ENCODE assay signal across 8 cellular contexts in genomic region chr15:100918034-100918689, GRCh38. TPM values are rescaled to one million over a fixed set of nuclear protein-coding genes. Genes with fewer than 3 reads are reported as not detected.
DNase-seq lines count a peak whose midpoint lies in the region; ATAC-seq and TF ChIP-seq lines count a peak whose summit lies in the region.

No MANE protein-coding gene starts in this region.

- 0 out of 2 replicates have a peak, but pooled peaks cover 4% of the 10 kb centered on the region for H3F3A ChIP-seq in OCI-LY1 (ENCODE audit: insufficient read depth, low read length)

- POLR2A ChIA-PET in naive thymus-derived CD8-positive, alpha-beta T cell (lab: Charles Lee) = interaction anchor here (1.8 kb wide), 1 partner anchor 89 kb away, joined by 5 read pairs; no protein-coding TSS in a partner anchor

- H3K9me3 Mint-ChIP-seq in CD14-positive monocyte = peaks cover 0 to 9% (median 3%) of the 10 kb centered on the region in 7 donors
- H3K9me3 Mint-ChIP-seq in activated T-cell treated with anti-CD3 and anti-CD28 coated beads, Interleukin-2, amount 50 U/mL, for 4 hours = no peaks in the 10 kb centered on the region
- peaks cover 0 to 5% (median 0%) of the 10 kb centered on the region in 9 donors for H3K9me3 Mint-ChIP-seq in naive thymus-derived CD8-positive, alpha-beta T cell

- no peaks in the 10 kb centered on the region; the same call in 1 of the 2 replicates for H3K9me3 ChIP-seq in OCI-LY1 (ENCODE audit: low read length)

- intact Hi-C loops in CD14-positive monocyte (cut with micrococcal nuclease) = loop anchor here (1.0 to 10.0 kb wide), 2 partner anchors 89 to 337 kb away; partner anchors contain the start of gene CHSY1 (in 1 of the 2)

- H3K36me3 ChIP-seq in OCI-LY1 (ENCODE audit: insufficient read depth, low read length) = peaks cover 53% of the 10 kb centered on the region

- H3K27ac Mint-ChIP-seq in CD14-positive monocyte = peak overlapping the region; percentile 18 to 89 (median 79)
- H3K27ac Mint-ChIP-seq in naive thymus-derived CD8-positive, alpha-beta T cell = peak overlapping the region in 1 of 10 donors; percentile 18

- H3K9me2 ChIP-seq in OCI-LY1 (ENCODE audit: low read depth, low read length) = no peaks in the 10 kb centered on the region

- TF ChIP-seq CTCF in CD14-positive monocyte (IDR thresholded peaks at IDR 0.05) (peak; percentile 97), OCI-LY1 (IDR thresholded peaks at IDR 0.05; ENCODE audit: low read length) (peak; percentile 95)

- H3K4me3 ChIP-seq in OCI-LY1 (ENCODE audit: low read depth, low read length, poor library complexity, severe bottlenecking) = peak overlapping the region; percentile 86

- H2AFZ ChIP-seq in OCI-LY1 (ENCODE audit: low read length) = no peak overlapping the region

- H3K4me1 ChIP-seq in OCI-LY1 (ENCODE audit: insufficient read depth, low read length, severe bottlenecking) = peaks cover 46% of the 10 kb centered on the region

- peak overlapping the region; percentile 78 for H3K4me2 ChIP-seq in OCI-LY1 (ENCODE audit: low read length)

- peak overlapping the region; percentile 90 to 94 for H3K4me3 Mint-ChIP-seq in CD14-positive monocyte
- peak overlapping the region; percentile 64 for H3K4me3 Mint-ChIP-seq in activated T-cell treated with anti-CD3 and anti-CD28 coated beads, Interleukin-2, amount 50 U/mL, for 4 hours
- H3K4me3 Mint-ChIP-seq in naive thymus-derived CD8-positive, alpha-beta T cell = peak overlapping the region; percentile 65 to 88 (median 80)

- no peaks in the 10 kb centered on the region for H3K27me3 ChIP-seq in OCI-LY1 (ENCODE audit: insufficient read depth, low read length)

- DNase-seq in CD14-positive monocyte (ENCODE audit: low spot score) (peak; percentile 71), fibroblast of peridontal ligament (ENCODE audit: extremely low read depth) (peak; percentile 64)
- peak; percentile 48 for DNase-seq in activated T-cell treated with anti-CD3 and anti-CD28 coated beads, Interleukin-2, amount 50 U/mL, for 4 hours
- DNase-seq in naive thymus-derived CD8-positive, alpha-beta T cell = peak; percentile 16 to 73 (median 60)
- peak; percentile 25 for DNase-seq in stimulated activated naive CD4-positive, alpha-beta T cell treated with Interleukin-2 at 50 U/mL for 16 hours (lab: John Stamatoyannopoulos, UW)

- peaks cover 45% of the 10 kb centered on the region for H3K4me1 Mint-ChIP-seq in CD14-positive monocyte
- peaks cover 7% of the 10 kb centered on the region for H3K4me1 Mint-ChIP-seq in activated T-cell treated with anti-CD3 and anti-CD28 coated beads, Interleukin-2, amount 50 U/mL, for 4 hours (ENCODE audit: low read depth)
- peaks cover 6 to 48% (median 18%) of the 10 kb centered on the region in 4 donors for H3K4me1 Mint-ChIP-seq in naive thymus-derived CD8-positive, alpha-beta T cell

- peaks cover 8% of the 10 kb centered on the region in 2 donors for H3K36me3 Mint-ChIP-seq in CD14-positive monocyte
- no peaks in the 10 kb centered on the region for H3K36me3 Mint-ChIP-seq in activated T-cell treated with anti-CD3 and anti-CD28 coated beads, Interleukin-2, amount 50 U/mL, for 4 hours (ENCODE audit: insufficient read depth)
- peaks cover 0 to 5% (median 0%) of the 10 kb centered on the region in 3 donors for H3K36me3 Mint-ChIP-seq in naive thymus-derived CD8-positive, alpha-beta T cell

- H3K9ac ChIP-seq in OCI-LY1 (ENCODE audit: low read length) = peak overlapping the region; percentile 91

- peak overlapping the region; percentile 82 for H3K27ac ChIP-seq in OCI-LY1 (ENCODE audit: low read depth, low read length, poor library complexity, severe bottlenecking)

- TF ChIP-seq POLR2A in GM19099 (IDR thresholded peaks at IDR 0.05; ENCODE audit: extremely low read depth, insufficient read length, low read depth) = peak; percentile 49

- H4K20me1 ChIP-seq in OCI-LY1 (ENCODE audit: insufficient read depth, low read length) = no peaks in the 10 kb centered on the region

- H3K27me3 Mint-ChIP-seq in CD14-positive monocyte (ENCODE audit: low read depth in 3 of 3) = peaks cover 0 to 6% (median 2%) of the 10 kb centered on the region in 3 donors
- H3K27me3 Mint-ChIP-seq in activated T-cell treated with anti-CD3 and anti-CD28 coated beads, Interleukin-2, amount 50 U/mL, for 4 hours (ENCODE audit: low read depth) = peaks cover 68% of the 10 kb centered on the region
- peaks cover 41 to 83% (median 52%) of the 10 kb centered on the region in 5 donors for H3K27me3 Mint-ChIP-seq in naive thymus-derived CD8-positive, alpha-beta T cell

- peak; percentile 76 for ATAC-seq in HG03354 (IDR thresholded peaks at IDR 0.05; ENCODE audit: poor library complexity, severe bottlenecking, unreplicated experiment)
- peak; percentile 91 to 92 for ATAC-seq in activated T-cell treated with anti-CD3 and anti-CD28 coated beads, Interleukin-2, amount 50 U/mL, for 4 hours
- ATAC-seq in naive thymus-derived CD8-positive, alpha-beta T cell = peak; percentile 93

- peaks cover 25% of the 10 kb centered on the region for H3K79me2 ChIP-seq in OCI-LY1 (ENCODE audit: insufficient read depth, low read length)

RNA-seq across cellular contexts. Expression of gene LRRK1, which starts 1.0 kb away (rescaled TPM):
- polyA plus RNA-seq in CD14-positive monocyte = 1 to 10 TPM; 1.7 to 5.4 TPM
- 1 to 10 TPM in 2 of 3 donors, under 1 TPM in 1; 0.55 to 1.8 (median 1.6) TPM for total RNA-seq in activated T-cell treated with anti-CD3 and anti-CD28 coated beads, Interleukin-2, amount 50 U/mL, for 4 hours
- total RNA-seq in naive thymus-derived CD8-positive, alpha-beta T cell = 1 to 10 TPM in 1 of 2 experiments, under 1 TPM in 1; 0.78 to 2.7 TPM
- not detected for polyA plus RNA-seq in naive thymus-derived CD8-positive, alpha-beta T cell

RNA-seq across cellular contexts. Expression of gene ALDH1A3, which starts 38.5 kb away (rescaled TPM):
- not detected for polyA plus RNA-seq in CD14-positive monocyte
- total RNA-seq in activated T-cell treated with anti-CD3 and anti-CD28 coated beads, Interleukin-2, amount 50 U/mL, for 4 hours = under 1 TPM; 0.24 to 0.47 (median 0.40) TPM
- not detected for total RNA-seq in naive thymus-derived CD8-positive, alpha-beta T cell
- not detected for polyA plus RNA-seq in naive thymus-derived CD8-positive, alpha-beta T cell

Comparison
In these comparisons a context has a peak if more than half of its experiments do, and no peak if none do; other contexts are left out.
1. Peak in every context shown above with its lines: DNase-seq, ATAC-seq, H3K4me3 ChIP-seq and H3K27ac ChIP-seq.